In the genomic region with DNA sequence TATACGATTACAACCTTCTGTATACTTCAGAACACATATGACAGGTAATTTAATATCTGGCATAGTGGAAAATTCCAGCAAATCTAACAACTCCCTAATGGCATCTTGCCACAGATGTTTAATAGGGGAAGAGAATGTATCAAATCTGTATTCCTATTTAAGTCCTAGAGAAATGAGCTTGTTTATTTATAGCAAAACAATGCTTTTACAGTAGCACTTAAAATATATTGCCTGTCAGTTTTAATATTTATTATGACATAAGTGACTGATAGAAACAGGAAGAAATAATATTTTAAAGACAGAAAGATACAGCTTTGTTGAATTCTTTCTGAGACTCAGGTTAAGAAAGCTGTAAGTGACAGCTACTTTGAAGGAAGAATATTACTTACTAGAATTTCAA, we compare ENCODE assay signal across 17 cellular contexts.
"Had no signal": no experiment of that assay in that cellular context is flagged by ENCODE, and none has a peak within 500 bp of the region (broad histone marks: within the 10 kb centered on the region; RNA-seq: fewer than 3 reads in every experiment).

No MANE protein-coding gene starts in this region.

- H3K27me3 ChIP-seq: heart right ventricle, neutrophil, ovary, tibial artery had no signal

- H3K36me3 ChIP-seq: heart right ventricle, neutrophil, ovary, tibial artery had no signal

- DNase-seq: activated B cell treated with CpG ODN at 0.5 μM for 24 hours; activated CD4-positive, alpha-beta T cell treated with anti-CD3 and anti-CD28 coated beads for 36 hours; activated CD4-positive, alpha-beta T cell treated with anti-CD3 and anti-CD28 coated beads, Interleukin-2, amount 50 U/mL, for 4 hours; aorta; heart right ventricle; left colon; ovary; psoas muscle; right cardiac atrium; stimulated activated CD4-positive, alpha-beta T cell treated with anti-CD3 and anti-CD28 coated beads, Interleukin-4, amount 100 ng/mL, for 24 hours; stimulated activated naive CD8-positive, alpha-beta T cell treated with anti-CD3 and anti-CD28 coated beads, Interleukin-15, Interleukin-2, amounts not matched to agents 100 U/mL and 50 U/mL, for 24 hours; substantia nigra; T1000; tibial artery had no signal

- H3K4me3 ChIP-seq: heart right ventricle, ovary, psoas muscle, tibial artery had no signal

- H3K27ac ChIP-seq: epithelial cell of prostate, heart right ventricle, neutrophil, ovary, psoas muscle, tibial artery had no signal

- FAIRE-seq: keratinocyte had no signal

- H3K4me1 ChIP-seq: heart right ventricle, psoas muscle, tibial artery had no signal

- H3K9me3 ChIP-seq: heart right ventricle, neutrophil, ovary, psoas muscle, tibial artery had no signal
